20 cellular contexts compared by ENCODE assay signal in genomic region chr6:151330130-151330715, GRCh38.
DNase-seq lines count a peak whose midpoint lies in the region; ATAC-seq and TF ChIP-seq lines count a peak whose summit lies in the region.
"Had no signal": no experiment of that assay in that cellular context is flagged by ENCODE, and none has a peak within 500 bp of the region (broad histone marks: within the 10 kb centered on the region; RNA-seq: fewer than 3 reads in every experiment).

No MANE protein-coding gene starts in this region.

- BruUV-seq in MCF 10A (replicated peaks; lab: Mats Ljungman, UMichigan), result no TSS peak

- peaks cover 33% of the 10 kb centered on the region for H3K4me1 Mint-ChIP-seq in HFFc6 (ENCODE audit: low read depth)
- peaks cover 28% of the 10 kb centered on the region for H3K4me1 Mint-ChIP-seq in neural progenitor cell
- peaks cover under 1% of the 10 kb centered on the region for H3K4me1 Mint-ChIP-seq in MCF 10A (ENCODE audit: insufficient read depth, unreplicated experiment)

- H3K27ac ChIP-seq in neural progenitor cell, result no peak overlapping the region
- H3K27ac ChIP-seq: BLaER1, pancreas, SJSA1, spleen had no signal

- no peak for ATAC-seq in GM21528 (IDR thresholded peaks at IDR 0.05; ENCODE audit: low FRiP score, unreplicated experiment)
- ATAC-seq: left lobe of liver; pancreas; stimulated activated naive B cell treated with anti-CD40 and anti-IgM and Interleukin-4, amounts not matched to agents 10 μg/mL and 1 μg/mL and 100 μg/mL, for 72 hours had no signal

- H3K9me3 Mint-ChIP-seq in HFFc6 (no peaks in the 10 kb centered on the region), neural progenitor cell (no peaks in the 10 kb centered on the region), MCF 10A (ENCODE audit: unreplicated experiment) (no peaks in the 10 kb centered on the region)
- H3K9me3 Mint-ChIP-seq: activated naive CD8-positive, alpha-beta T cell treated with anti-CD3 and anti-CD28 coated beads for 36 hours; stimulated activated naive B cell treated with anti-CD40 and anti-IgM and Interleukin-4, amounts not matched to agents 10 μg/mL and 1 μg/mL and 100 μg/mL, for 72 hours had no signal

- H3K36me3 ChIP-seq in neural progenitor cell, result no peaks in the 10 kb centered on the region
- H3K36me3 ChIP-seq: pancreas, SJSA1, spleen had no signal

- H4K20me1 ChIP-seq in neural progenitor cell (ENCODE audit: low read depth), result no peaks in the 10 kb centered on the region

- intact Hi-C loops in MCF 10A (cut with micrococcal nuclease), result loop anchor here (10.0 kb wide), 1 partner anchor 935 kb away; no protein-coding TSS in a partner anchor

- TF ChIP-seq CTCF in HFFc6 (IDR thresholded peaks at IDR 0.05) (no peak), choroid plexus epithelial cell (conservative IDR thresholded peaks at IDR 0.05; ENCODE audit: low read depth, low read length) (no peak), neural progenitor cell (IDR thresholded peaks at IDR 0.05) (no peak), MCF 10A (IDR thresholded peaks at IDR 0.05; ENCODE audit: unreplicated experiment) (no peak)

- peaks cover 9% of the 10 kb centered on the region for H3K79me2 ChIP-seq in neural progenitor cell (ENCODE audit: low read depth)

- POLR2A ChIA-PET in MCF 10A (lab: Yijun Ruan, JAX), result no interaction called here

- no peak overlapping the region for H3K9ac ChIP-seq in neural progenitor cell
- H3K9ac ChIP-seq: BLaER1 had no signal

- H3K27ac Mint-ChIP-seq in HFFc6 (peak overlapping the region; percentile 10; the same call in 1 of the 2 replicates), neural progenitor cell (peak overlapping the region; percentile 50), MCF 10A (ENCODE audit: low read depth, unreplicated experiment) (no peak overlapping the region)
- H3K27ac Mint-ChIP-seq: activated naive CD8-positive, alpha-beta T cell treated with anti-CD3 and anti-CD28 coated beads for 36 hours; stimulated activated naive B cell treated with anti-CD40 and anti-IgM and Interleukin-4, amounts not matched to agents 10 μg/mL and 1 μg/mL and 100 μg/mL, for 72 hours had no signal

- H3K27me3 Mint-ChIP-seq in HFFc6 (ENCODE audit: insufficient read depth), result peaks cover 4% of the 10 kb centered on the region
- H3K27me3 Mint-ChIP-seq in neural progenitor cell (ENCODE audit: insufficient read depth, low read depth), result peaks cover 5% of the 10 kb centered on the region
- H3K27me3 Mint-ChIP-seq in MCF 10A (ENCODE audit: insufficient read depth, unreplicated experiment), result no peaks in the 10 kb centered on the region

- CTCF ChIA-PET in MCF 10A (lab: Yijun Ruan, JAX), result interaction anchor here (1.1 to 2.2 kb wide), 3 partner anchors 316 to 438 kb away, joined by 4 to 5 read pairs (median 4); no protein-coding TSS in a partner anchor

- no peaks in the 10 kb centered on the region for H3K27me3 ChIP-seq in neural progenitor cell
- H3K27me3 ChIP-seq: BLaER1, pancreas, SJSA1 had no signal

- H3K4me3 ChIP-seq in choroid plexus epithelial cell (ENCODE audit: low read depth, low read length) (no peak overlapping the region), neural progenitor cell (no peak overlapping the region)
- H3K4me3 ChIP-seq: BLaER1, pancreas, SJSA1, spleen had no signal

- H3K4me3 Mint-ChIP-seq in HFFc6 (no peak overlapping the region), neural progenitor cell (no peak overlapping the region), MCF 10A (ENCODE audit: unreplicated experiment) (no peak overlapping the region)
- H3K4me3 Mint-ChIP-seq: activated naive CD8-positive, alpha-beta T cell treated with anti-CD3 and anti-CD28 coated beads for 36 hours; stimulated activated naive B cell treated with anti-CD40 and anti-IgM and Interleukin-4, amounts not matched to agents 10 μg/mL and 1 μg/mL and 100 μg/mL, for 72 hours had no signal

- DNase-seq in AG08395 (ENCODE audit: low spot score) (peak; percentile 68), HFFc6 (peak; percentile 67), choroid plexus epithelial cell (ENCODE audit: low read depth) (peak; percentile 55), neural progenitor cell (ENCODE audit: low spot score) (no peak), HuH-7.5 (ENCODE audit: low spot score) (no peak), MCF 10A (ENCODE audit: unreplicated experiment) (no peak), NCI-H146 treated with DMSO at 0.1 percent for 48 hours (lab: John Stamatoyannopoulos, UW; ENCODE audit: unreplicated experiment) (no peak)
- DNase-seq: activated CD4-positive, alpha-beta T cell treated with anti-CD3 and anti-CD28 coated beads for 48 hours; activated naive CD8-positive, alpha-beta T cell treated with anti-CD3 and anti-CD28 coated beads for 36 hours; activated T-cell treated with anti-CD3 and anti-CD28 coated beads for 4 hours; DMS53; NCI-H187 treated with DMSO at 0.1 percent for 48 hours; NCI-H524 treated with DMSO at 0.1 percent for 48 hours; pancreas; spleen; stimulated activated naive B cell treated with anti-CD40 and anti-IgM and Interleukin-4, amounts not matched to agents 10 μg/mL and 1 μg/mL and 100 μg/mL, for 72 hours had no signal

- no peak overlapping the region for H3K4me2 ChIP-seq in neural progenitor cell
- H3K4me2 ChIP-seq: BLaER1 had no signal

- H2AFZ ChIP-seq in neural progenitor cell (replicated peaks), result no peak overlapping the region

- H3F3A ChIP-seq in neural progenitor cell (ENCODE audit: low read depth), result no peaks in the 10 kb centered on the region

- peaks cover 4% of the 10 kb centered on the region for H3K4me1 ChIP-seq in neural progenitor cell
- H3K4me1 ChIP-seq: pancreas had no signal

- H3K9me3 ChIP-seq in neural progenitor cell (ENCODE audit: low read depth), result no peaks in the 10 kb centered on the region
- H3K9me3 ChIP-seq: BLaER1, pancreas, SJSA1, spleen had no signal

- H3K36me3 Mint-ChIP-seq in HFFc6 (ENCODE audit: low read depth) (no peaks in the 10 kb centered on the region), neural progenitor cell (peaks cover 16% of the 10 kb centered on the region), MCF 10A (ENCODE audit: insufficient read depth, unreplicated experiment) (no peaks in the 10 kb centered on the region)
- H3K36me3 Mint-ChIP-seq: activated naive CD8-positive, alpha-beta T cell treated with anti-CD3 and anti-CD28 coated beads for 36 hours had no signal

Comparison
In these comparisons a context has a peak if more than half of its experiments do, and no peak if none do; other contexts are left out.
1. DNase-seq: peak in AG08395 (single experiment), HFFc6 (single experiment) and choroid plexus epithelial cell (single experiment); none in neural progenitor cell (single experiment), HuH-7.5 (single experiment), MCF 10A (single experiment) and NCI-H146 treated with DMSO at 0.1 percent for 48 hours (single experiment).